Comparison of ENCODE assay signal across 21 cellular contexts in the genomic region with DNA sequence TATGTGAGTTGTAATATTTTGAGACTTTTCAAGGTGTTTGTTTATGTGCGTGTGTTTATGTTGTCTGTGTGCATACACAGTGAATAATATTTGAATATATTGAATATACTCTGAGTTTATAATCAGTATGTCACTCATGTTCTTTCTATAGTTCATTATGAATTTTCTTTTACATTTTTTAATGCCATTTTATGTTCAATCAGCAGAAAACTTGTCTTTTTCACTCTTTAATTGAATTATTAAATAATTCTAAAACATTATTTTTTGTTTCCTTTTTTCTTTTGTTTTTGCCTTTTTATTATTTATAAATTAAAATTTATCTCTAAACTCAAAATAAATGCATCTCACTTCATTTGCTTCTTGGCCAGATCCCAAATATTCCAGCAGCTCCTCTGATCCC.
"Had no signal": no experiment of that assay in that cellular context is flagged by ENCODE, and none has a peak within 500 bp of the region (broad histone marks: within the 10 kb centered on the region; RNA-seq: fewer than 3 reads in every experiment).

No MANE protein-coding gene starts in this region.

- H2AFZ ChIP-seq: hepatocyte, neural progenitor cell had no signal

- H3K27ac ChIP-seq: coronary artery, gastroesophageal sphincter, heart left ventricle, hepatocyte, left lung, neural progenitor cell, prostate gland, right atrium auricular region, thoracic aorta, tibial nerve, upper lobe of right lung, vagina had no signal

- H3K4me1 ChIP-seq: neural progenitor cell, prostate gland, upper lobe of right lung had no signal

- DNase-seq: dermis blood vessel endothelial cell; effector memory CD4-positive, alpha-beta T cell; heart left ventricle; left cardiac atrium; left lung; mesendoderm; midbrain; naive thymus-derived CD4-positive, alpha-beta T cell; stimulated activated CD4-positive, alpha-beta T cell treated with anti-CD3 and anti-CD28 coated beads, Interleukin-4, amount 100 ng/mL, for 4 hours; upper lobe of right lung had no signal

- H3K4me3 ChIP-seq: coronary artery, gastroesophageal sphincter, heart left ventricle, hepatocyte, left lung, neural progenitor cell, prostate gland, right atrium auricular region, thoracic aorta, tibial nerve, upper lobe of right lung, vagina had no signal

- H3K79me2 ChIP-seq: hepatocyte had no signal

- H3K27me3 ChIP-seq: gastroesophageal sphincter, heart left ventricle, hepatocyte, left lung, neural progenitor cell, right atrium auricular region, tibial nerve, upper lobe of right lung, vagina had no signal

- H3K4me2 ChIP-seq: hepatocyte, neural progenitor cell had no signal

- H3K36me3 ChIP-seq: gastroesophageal sphincter, heart left ventricle, left lung, neural progenitor cell, prostate gland, right atrium auricular region, thoracic aorta, tibial nerve, upper lobe of right lung, vagina had no signal

- H3K9me3 ChIP-seq: gastroesophageal sphincter, heart left ventricle, left lung, prostate gland, right atrium auricular region, thoracic aorta, tibial nerve, upper lobe of right lung, vagina had no signal

- ATAC-seq: gastroesophageal sphincter; heart left ventricle; left cardiac atrium; left lung; naive thymus-derived CD4-positive, alpha-beta T cell; sciatic nerve; stimulated activated memory B cell treated with anti-CD40 and anti-IgM and Interleukin-4, amounts not matched to agents 10 μg/mL and 1 μg/mL and 100 μg/mL, for 72 hours; upper lobe of right lung had no signal

- H3K9ac ChIP-seq: neural progenitor cell had no signal
